ENCODE assay signal across 8 cellular contexts in the genomic region with DNA sequence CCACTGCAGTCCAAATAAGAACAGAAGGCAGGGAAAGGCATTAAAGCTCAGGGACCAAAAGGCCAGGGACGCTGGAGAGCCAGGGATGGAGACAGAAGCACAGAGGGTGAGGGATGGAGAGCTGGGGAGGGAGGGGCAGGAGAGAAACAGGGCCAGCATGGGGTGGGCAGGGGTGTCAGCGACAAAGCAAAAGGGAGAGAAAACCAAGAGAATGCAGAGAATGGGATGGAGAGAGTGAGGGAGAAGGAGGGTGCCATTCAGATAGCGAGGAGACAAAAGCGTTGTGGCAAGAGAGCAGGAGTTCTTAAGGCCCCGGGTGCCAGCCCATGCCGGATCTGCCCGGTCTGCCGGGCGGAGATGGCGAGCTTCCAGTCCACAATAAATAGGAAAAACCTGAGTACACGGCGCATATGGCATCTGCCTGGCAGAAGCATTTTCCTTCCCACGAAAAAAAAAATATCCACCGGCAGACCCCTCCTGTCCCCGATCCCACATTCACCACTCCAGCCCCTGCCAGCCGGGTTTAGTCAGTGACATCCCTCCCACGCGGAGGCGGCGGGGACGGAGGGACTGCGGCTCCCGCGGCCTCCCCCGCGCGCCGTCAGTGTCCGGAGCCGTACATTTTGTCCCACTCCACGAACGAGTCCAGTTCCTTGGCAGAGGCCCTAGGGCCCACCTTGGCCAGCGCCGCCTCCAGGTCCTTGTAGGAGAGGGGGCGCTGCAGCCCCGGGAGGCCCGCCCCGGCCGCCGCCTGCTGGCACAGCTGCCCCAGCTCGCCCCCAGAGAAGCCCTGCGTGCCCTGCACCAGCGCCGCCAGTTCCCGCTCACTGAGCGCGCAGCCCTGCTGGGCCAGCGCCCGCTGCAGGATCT. TPM values are rescaled to one million over a fixed set of nuclear protein-coding genes. Genes with fewer than 3 reads are reported as not detected.
A peak's percentile ranks its signal among the peaks of the same experiment; 100 is the strongest.
DNase-seq lines count a peak whose midpoint lies in the region; ATAC-seq, FAIRE-seq and TF ChIP-seq lines count a peak whose summit lies in the region.

No MANE protein-coding gene starts in this region.

- DNase-seq in GM12891 (ENCODE audit: insufficient read length, low spot score) (peak; percentile 6), SK-N-MC (ENCODE audit: low read depth, low spot score) (no peak), fibroblast of pulmonary artery (ENCODE audit: low read depth) (no peak), trophoblast cell (no peak), NAMALWA (ENCODE audit: low spot score) (no peak)

- peaks cover 3 to 8% of the 10 kb centered on the region in 2 experiments for H3K4me1 ChIP-seq in trophoblast cell (ENCODE audit: control insufficient read depth in 1 of 2, insufficient read depth in 2 of 2, low read length in 2 of 2)

- H3K18ac ChIP-seq in trophoblast cell (ENCODE audit: low read length), result no peak overlapping the region

- TF ChIP-seq CTCF in 22Rv1 (IDR thresholded peaks at IDR 0.05) (no peak), fibroblast of pulmonary artery (IDR thresholded peaks at IDR 0.05; ENCODE audit: low read length, missing control alignments) (no peak)

- peak overlapping the region; percentile 45 for H3K4me2 ChIP-seq in trophoblast cell (ENCODE audit: low read length)

- H2BK120ac ChIP-seq in trophoblast cell (ENCODE audit: insufficient read depth, low read length, poor library complexity), result no peak overlapping the region

- H3K4me3 ChIP-seq in SK-N-MC, result peak overlapping the region; percentile 87
- peak overlapping the region; percentile 27 for H3K4me3 ChIP-seq in fibroblast of pulmonary artery (replicated peaks; ENCODE audit: low read depth, low read length)
- H3K4me3 ChIP-seq in trophoblast cell (ENCODE audit: low read depth, low read length), result no peak overlapping the region

- no peak for TF ChIP-seq POLR2A in GM12891 (IDR thresholded peaks at IDR 0.05; ENCODE audit: low read depth, low read length)

- H4K91ac ChIP-seq in trophoblast cell (ENCODE audit: low read depth, low read length), result no peak overlapping the region

- H3K9me3 ChIP-seq in SK-N-MC (ENCODE audit: low read depth, low read length) (no peaks in the 10 kb centered on the region), trophoblast cell (ENCODE audit: insufficient read depth, low read depth, low read length) (no peaks in the 10 kb centered on the region)

- H3K27ac ChIP-seq in 22Rv1 (peak overlapping the region; percentile 94), SK-N-MC (no peak overlapping the region), trophoblast cell (ENCODE audit: low read depth, low read length) (no peak overlapping the region)

- H3K14ac ChIP-seq in trophoblast cell (ENCODE audit: low read length), result no peak overlapping the region

- no peak for FAIRE-seq in GM12891 (lab: Jason Lieb, UNC)

- H2AFZ ChIP-seq in trophoblast cell (ENCODE audit: insufficient read depth, low read length, poor library complexity), result no peak overlapping the region

- H4K8ac ChIP-seq in trophoblast cell (ENCODE audit: low read depth, low read length), result no peak overlapping the region

- H3K4ac ChIP-seq in trophoblast cell (ENCODE audit: low read depth, low read length), result no peak overlapping the region

- no peaks in the 10 kb centered on the region for H3K79me1 ChIP-seq in trophoblast cell (ENCODE audit: low read length)

- no peak overlapping the region for H4K12ac ChIP-seq in trophoblast cell (ENCODE audit: low read depth, low read length)

- no peak overlapping the region for H2BK12ac ChIP-seq in trophoblast cell (ENCODE audit: low read length)

- no peak overlapping the region for H2AK5ac ChIP-seq in trophoblast cell (ENCODE audit: low read length)

- no peak overlapping the region for H3K23ac ChIP-seq in trophoblast cell (ENCODE audit: low read length)

- no peak for ATAC-seq in GM21786 (IDR thresholded peaks at IDR 0.05; ENCODE audit: unreplicated experiment)
- no peak for ATAC-seq in HG03108 (IDR thresholded peaks at IDR 0.05; ENCODE audit: unreplicated experiment)

- H3K27me3 ChIP-seq in trophoblast cell (ENCODE audit: insufficient read depth, low read length), result no peaks in the 10 kb centered on the region

- no peak overlapping the region for H2BK5ac ChIP-seq in trophoblast cell (ENCODE audit: low read depth, low read length, poor library complexity)

- H3K9ac ChIP-seq in SK-N-MC (ENCODE audit: insufficient read length) (peak overlapping the region; percentile 66), trophoblast cell (ENCODE audit: low read length) (no peak overlapping the region)

- H3K79me2 ChIP-seq in trophoblast cell (ENCODE audit: control insufficient read depth, insufficient read depth, low read length, poor library complexity), result no peaks in the 10 kb centered on the region

- H3K36me3 ChIP-seq in SK-N-MC (ENCODE audit: insufficient read depth, low read length) (no peaks in the 10 kb centered on the region), trophoblast cell (ENCODE audit: control insufficient read depth in 1 of 2, insufficient read depth in 2 of 2, low read length in 2 of 2) (peaks cover 38 to 42% of the 10 kb centered on the region in 2 experiments)

- WGBS in trophoblast cell (ENCODE audit: extremely low coverage, insufficient coverage, insufficient read length), result no CpG with 5 or more reads among the region's 49 CpGs

TF ChIP-seq in GM12891, 5 proteins besides CTCF, POLR2A, EP300 and RAD21:
- TF ChIP-seq TAF1 (IDR thresholded peaks at IDR 0.05; ENCODE audit: low read depth, low read length) (no peak), PAX5 (IDR thresholded peaks at IDR 0.05; ENCODE audit: insufficient read depth, low read length, severe bottlenecking) (no peak), POU2F2 (IDR thresholded peaks at IDR 0.05; ENCODE audit: low read depth, low read length) (no peak), SPI1 (IDR thresholded peaks at IDR 0.05; ENCODE audit: low read depth, low read length) (no peak), POLR2AphosphoS5 (IDR thresholded peaks at IDR 0.05; ENCODE audit: low read depth, low read length) (no peak)

RNA-seq across cellular contexts. Expression of gene FIGNL2, which starts 28.4 kb away (rescaled TPM):
- polyA plus RNA-seq in GM12891 (2012; ENCODE audit: low read depth, missing spikeins), result not detected
- polyA plus RNA-seq in trophoblast cell (2013), result 23.9 and 25.0 TPM in 2 replicates
